In genomic region chr6:143682805-143683204, GRCh38 we compare ENCODE assay signal across 21 cellular contexts. TPM values are rescaled to one million over a fixed set of nuclear protein-coding genes. Genes with fewer than 3 reads are reported as not detected.
DNase-seq lines count a peak whose midpoint lies in the region; ATAC-seq, FAIRE-seq and TF ChIP-seq lines count a peak whose summit lies in the region.
"Had no signal": no experiment of that assay in that cellular context is flagged by ENCODE, and none has a peak within 500 bp of the region (broad histone marks: within the 10 kb centered on the region; RNA-seq: fewer than 3 reads in every experiment).

No MANE protein-coding gene starts in this region.

- DNase-seq in Panc1 (ENCODE audit: low read depth, low spot score) (no peak), K562 (ENCODE audit: extremely low read depth in 1 of 4, low spot score in 3 of 4) (no peak), osteocyte (ENCODE audit: extremely low spot score, unreplicated experiment) (no peak), NOMO-1 treated with DMSO at 0.1 percent for 48 hours (lab: John Stamatoyannopoulos, UW; ENCODE audit: unreplicated experiment) (no peak), NCI-H510A treated with DMSO at 0.1 percent for 48 hours (lab: John Stamatoyannopoulos, UW) (no peak), NCI-H345 (lab: John Stamatoyannopoulos, UW) (no peak)
- no peak for DNase-seq in stimulated activated naive CD8-positive, alpha-beta T cell treated with anti-CD3 and anti-CD28 coated beads, Interleukin-15, Interleukin-2, amounts not matched to agents 100 U/mL and 50 U/mL, for 24 hours
- DNase-seq: 8988T; ACHN; BE2C; C1 segment of cervical spinal cord; CD4-positive, alpha-beta memory T cell; CD4-positive, CD25-positive, alpha-beta regulatory T cell; CD8-positive, alpha-beta memory T cell; COR-L47; DMS79 treated with DMSO at 0.1 percent for 48 hours; GF-D8 had no signal

- TF ChIP-seq CTCF in Panc1 (IDR thresholded peaks at IDR 0.05) (no peak), K562 (IDR thresholded peaks at IDR 0.05 in 2 of 3, conservative IDR thresholded peaks at IDR 0.05 in 1 of 3; ENCODE audit: insufficient read depth in 2 of 3, low read depth in 1 of 3, low read length in 3 of 3) (no peak), osteocyte (IDR thresholded peaks at IDR 0.05) (no peak)

- POLR2A ChIA-PET in Panc1 (lab: Charles Lee): no interaction called here
- POLR2A ChIA-PET in K562 (lab: Yijun Ruan, JAX): no interaction called here

- 81% methylated on average over 3 of the region's 3 CpGs for WGBS in K562 (ENCODE audit: insufficient coverage, low coverage, missing lambda C conversion rate)

- BruUV-seq in Panc1 (replicated peaks; lab: Mats Ljungman, UMichigan) (no TSS peak), K562 (replicated peaks; lab: Mats Ljungman, UMichigan) (no TSS peak)

- H3K36me3 ChIP-seq in Panc1 (ENCODE audit: control insufficient read depth, insufficient read depth, low read length) (peaks cover 2% of the 10 kb centered on the region; the same call in 1 of the 2 replicates), K562 (ENCODE audit: control insufficient read depth, insufficient read depth, low read length) (no peaks in the 10 kb centered on the region)
- H3K36me3 ChIP-seq: BE2C had no signal

- CTCF ChIA-PET in Panc1 (lab: Charles Lee) (no interaction called here), K562 (lab: Yijun Ruan, JAX; ENCODE audit: low intra/inter-chr PET ratio) (no interaction called here)

- H3K9me3 ChIP-seq in Panc1 (ENCODE audit: control insufficient read depth, insufficient read depth, low read depth, low read length) (peaks cover 7% of the 10 kb centered on the region; the same call in 1 of the 2 replicates), K562 (replicated peaks; ENCODE audit: control insufficient read depth, insufficient read depth, low read depth, low read length) (peaks cover 4% of the 10 kb centered on the region; the same call in 1 of the 2 replicates)
- H3K9me3 ChIP-seq: BE2C had no signal

- no peak for TF ChIP-seq POLR2A in K562 (conservative IDR thresholded peaks at IDR 0.05)

- H3K27me3 ChIP-seq in Panc1 (ENCODE audit: control insufficient read depth, insufficient read depth, low read length) (no peaks in the 10 kb centered on the region), K562 (ENCODE audit: control insufficient read depth in 2 of 2, insufficient read depth in 2 of 2, low read length in 2 of 2) (no peaks in the 10 kb centered on the region)

- intact Hi-C loops in Panc1 (cut with micrococcal nuclease; ENCODE audit: unreplicated experiment) (no loop called here), K562 (cut with micrococcal nuclease) (no loop called here)

- no peak overlapping the region for H3K27ac Mint-ChIP-seq in osteocyte (ENCODE audit: unreplicated experiment)
- H3K27ac Mint-ChIP-seq: CD14-positive monocyte had no signal

- H3K4me1 Mint-ChIP-seq in osteocyte (ENCODE audit: unreplicated experiment): peaks cover 64% of the 10 kb centered on the region

- no peak overlapping the region for H3K4me2 ChIP-seq in K562 (ENCODE audit: insufficient read depth, low read length)
- H3K4me2 ChIP-seq: BLaER1 had no signal

- no peaks in the 10 kb centered on the region for H3K27me3 Mint-ChIP-seq in osteocyte (ENCODE audit: unreplicated experiment)
- H3K27me3 Mint-ChIP-seq: CD4-positive, alpha-beta memory T cell had no signal

- H3K9ac ChIP-seq in K562 (ENCODE audit: insufficient read depth in 1 of 2, low read depth in 2 of 2, low read length in 2 of 2): no peak overlapping the region
- H3K9ac ChIP-seq: BLaER1 had no signal

- in situ Hi-C loops in Panc1 (cut with HindIII; ENCODE audit: low pct_unique_long_range_greater_than_20kb, low sequenced_read_pairs) (no loop called here), K562 (cut with MboI) (no loop called here)

- no peaks in the 10 kb centered on the region for H3K9me1 ChIP-seq in K562 (ENCODE audit: control insufficient read depth, insufficient read depth, low read length)

- peaks cover 30% of the 10 kb centered on the region for H3K9me3 Mint-ChIP-seq in osteocyte (ENCODE audit: unreplicated experiment)

- no peaks in the 10 kb centered on the region for H4K20me1 ChIP-seq in K562 (replicated peaks; ENCODE audit: control insufficient read depth, insufficient read depth, low read length)

- TF ChIP-seq RAD21 in Ishikawa (IDR thresholded peaks at IDR 0.05; ENCODE audit: low read depth) (no peak), K562 (CRISPR knock-in tag; conservative IDR thresholded peaks at IDR 0.05 in 1 of 2, IDR thresholded peaks at IDR 0.05 in 1 of 2) (no peak)

- ATAC-seq in Panc1 (no peak), K562 (no peak)
- ATAC-seq in stimulated activated naive CD8-positive, alpha-beta T cell treated with anti-CD3 and anti-CD28 coated beads, Interleukin-15, Interleukin-2, amounts not matched to agents 100 U/mL and 50 U/mL, for 24 hours: no peak

- FAIRE-seq in K562 (lab: Jason Lieb, UNC): no peak
- FAIRE-seq: GM12891 had no signal

- peaks cover 14% of the 10 kb centered on the region for H3K4me1 ChIP-seq in Panc1 (ENCODE audit: control insufficient read depth, insufficient read depth, low read length)
- H3K4me1 ChIP-seq in K562 (replicated peaks in 1 of 2; ENCODE audit: control insufficient read depth in 2 of 2, insufficient read depth in 2 of 2, low read length in 2 of 2): peaks cover 4 to 5% of the 10 kb centered on the region in 2 experiments; a peak in 2 of 5 replicates
- H3K4me1 ChIP-seq: BE2C, BLaER1 had no signal

- no peak for TF ChIP-seq EP300 in Ishikawa (IDR thresholded peaks at IDR 0.05; ENCODE audit: borderline replicate concordance)
- no peak for TF ChIP-seq EP300 in K562 (IDR thresholded peaks at IDR 0.05; ENCODE audit: low read length)

- H3K4me3 Mint-ChIP-seq in osteocyte (ENCODE audit: unreplicated experiment): peak overlapping the region; percentile 32
- H3K4me3 Mint-ChIP-seq: CD14-positive monocyte; CD4-positive, alpha-beta memory T cell; CD4-positive, CD25-positive, alpha-beta regulatory T cell had no signal

- H2AFZ ChIP-seq in K562 (ENCODE audit: low read depth, low read length): no peak overlapping the region

- H3K79me2 ChIP-seq in K562 (ENCODE audit: control insufficient read depth, insufficient read depth, low read length): peaks cover 46% of the 10 kb centered on the region

- H3K4me3 ChIP-seq in Panc1 (ENCODE audit: low read depth in 2 of 2, low read length in 2 of 2): no peak overlapping the region
- H3K4me3 ChIP-seq in K562: no peak overlapping the region
- H3K4me3 ChIP-seq: BLaER1 had no signal

- H3K27ac ChIP-seq in Panc1 (ENCODE audit: low read length): 0 out of 2 replicates have a peak overlapping the region, but pooled peaks have one; percentile 25
- H3K27ac ChIP-seq in K562 (ENCODE audit: extremely low read depth, low read depth, low read length): no peak overlapping the region
- H3K27ac ChIP-seq: BLaER1 had no signal

- peaks cover 35% of the 10 kb centered on the region for H3K36me3 Mint-ChIP-seq in osteocyte (ENCODE audit: unreplicated experiment)

TF ChIP-seq in Ishikawa, 13 proteins besides CTCF, POLR2A, EP300 and RAD21:
- TF ChIP-seq FOXM1 (IDR thresholded peaks at IDR 0.05; ENCODE audit: borderline replicate concordance, low read depth) (0 out of 2 replicates have a peak, but pooled peaks have one; percentile 9), CEBPB (IDR thresholded peaks at IDR 0.05) (no peak)
TF ChIP-seq in Ishikawa: peak in this region for 1.

TF ChIP-seq in K562, 482 proteins besides CTCF, POLR2A, EP300 and RAD21 (continues in another document):
- TF ChIP-seq SIN3A (IDR thresholded peaks at IDR 0.05; ENCODE audit: borderline replicate concordance in 2 of 2, control insufficient read depth in 1 of 2, low read depth in 2 of 2, low read length in 2 of 2): no peak
- peak in 1 of 2 experiments; percentile 92; a peak in 2 of 3 replicates for TF ChIP-seq CBX3 (IDR thresholded peaks at IDR 0.05; ENCODE audit: borderline replicate concordance in 1 of 2, low read length in 2 of 2)
- TF ChIP-seq SLC30A9 (CRISPR knock-in tag; IDR thresholded peaks at IDR 0.05): no peak
- peak; percentile 68; the same call in 1 of the 2 replicates for TF ChIP-seq TRIM28 (IDR thresholded peaks at IDR 0.05)
- no peak for TF ChIP-seq HMBOX1 (IDR thresholded peaks at IDR 0.05)
- peak; percentile 67; the same call in 1 of the 2 replicates for TF ChIP-seq ZNF445 (CRISPR knock-in tag; IDR thresholded peaks at IDR 0.05; ENCODE audit: low read depth)
- no peak for TF ChIP-seq RBM34 (IDR thresholded peaks at IDR 0.05; ENCODE audit: borderline replicate concordance, insufficient read depth, low read length)
- no peak for TF ChIP-seq BDP1 (IDR thresholded peaks at IDR 0.05; ENCODE audit: insufficient read depth, insufficient read length)

RNA-seq across cellular contexts. Expression of gene PHACTR2, which starts 5.0 kb away (rescaled TPM):
- total RNA-seq in Panc1 (2021; ENCODE audit: unreplicated experiment) (59.9 TPM), K562 (2014; rRNA removed) (29.4 and 38.1 TPM in 2 replicates), K562 (2014; rRNA removed; fragmentation: Illumina TruSeq; extraction: Trizol) (46.5 and 55.7 TPM in 2 replicates), K562 (2015; rRNA removed; fragmentation: Illumina TruSeq; extraction: Trizol) (45.7 and 52.5 TPM in 2 replicates), K562 (2021) (36.2 and 44.2 TPM in 2 replicates), osteocyte (295 and 312 TPM in 2 replicates)
- 9.2 TPM for polyA plus RNA-seq in Panc1 (2012; ENCODE audit: insufficient read length)
- 15.0 and 25.0 TPM in 2 replicates for total RNA-seq in K562 (2011; cell fraction: chromatin; rRNA removed; ENCODE audit: low replicate concordance)
- 4.7 and 5.4 TPM in 2 replicates for total RNA-seq in K562 (2011; cell fraction: nucleolus; rRNA removed)
- total RNA-seq in K562 (2011; cell fraction: nucleoplasm; rRNA removed): 9.0 and 17.7 TPM in 2 replicates
- polyA plus RNA-seq in K562 (2011; rRNA removed) (13.0 and 16.1 TPM in 2 replicates), K562 (2014; fragmentation: Illumina TruSeq; extraction: Trizol) (19.5 and 22.9 TPM in 2 replicates), K562 (2014; fragmentation: Nextera tagmentation; extraction: Ambion mirVana) (10 to 100 TPM in 1 of 2 experiments, 1 to 10 TPM in 1; 5.3 to 13.9 TPM), K562 (2014; rRNA removed) (13.2 and 15.1 TPM in 2 replicates)
- polyA plus RNA-seq in K562 (2011; cell fraction: cytosol; rRNA removed): 5.8 and 7.4 TPM in 2 replicates
- 6.8 and 8.9 TPM in 2 replicates for polyA plus RNA-seq in K562 (2011; cell fraction: nucleus; rRNA removed)
- polyA plus RNA-seq in K562 (2012): 9.5 and 14.3 TPM in 2 replicates
- 36.8 and 42.7 TPM in 2 replicates for polyA minus RNA-seq in K562 (2011; rRNA and poly(A)+ RNA removed)
- 18.4 and 22.6 TPM in 2 replicates for polyA minus RNA-seq in K562 (2011; cell fraction: cytosol; rRNA and poly(A)+ RNA removed)
- 12.5 and 31.9 TPM in 2 replicates for polyA minus RNA-seq in K562 (2011; cell fraction: nucleus; rRNA and poly(A)+ RNA removed)
